8 cellular contexts compared by ENCODE assay signal in genomic region chr10:60208676-60209269, GRCh38.
DNase-seq lines count a peak whose midpoint lies in the region; ATAC-seq and TF ChIP-seq lines count a peak whose summit lies in the region.

No MANE protein-coding gene starts in this region.

- DNase-seq in NCI-H2196 (lab: John Stamatoyannopoulos, UW; ENCODE audit: unreplicated experiment) (peak; percentile 11), NCI-H2196 treated with DMSO at 0.1 percent for 48 hours (lab: John Stamatoyannopoulos, UW; ENCODE audit: unreplicated experiment) (no peak), NCI-H1436 treated with DMSO at 0.1 percent for 48 hours (lab: John Stamatoyannopoulos, UW) (peak; percentile 18), left lobe of liver (ENCODE audit: low spot score) (no peak), amygdala (lab: John Stamatoyannopoulos, UW) (no peak), NCI-H2029 (lab: John Stamatoyannopoulos, UW) (no peak)
- no peak for DNase-seq in activated CD4-positive, alpha-beta memory T cell treated with anti-CD3 and anti-CD28 coated beads, Interleukin-2, amount 10 ng/mL, durations not matched to agents 7 days and 5 days

- ATAC-seq in left lobe of liver = peak; percentile 85

- peak overlapping the region in 2 of 5 experiments; percentile 3 to 20 for H3K27ac Mint-ChIP-seq in brain
- H3K27ac Mint-ChIP-seq in activated CD4-positive, alpha-beta memory T cell treated with anti-CD3 and anti-CD28 coated beads, Interleukin-2, amount 10 ng/mL, durations not matched to agents 7 days and 5 days = no peak overlapping the region

- H3K36me3 Mint-ChIP-seq in brain = peaks cover 44% of the 10 kb centered on the region
- peaks cover 16% of the 10 kb centered on the region for H3K36me3 Mint-ChIP-seq in activated CD4-positive, alpha-beta memory T cell treated with anti-CD3 and anti-CD28 coated beads, Interleukin-2, amount 10 ng/mL, durations not matched to agents 7 days and 5 days (ENCODE audit: low read depth)

- no peak overlapping the region for H3K4me3 Mint-ChIP-seq in brain
- H3K4me3 Mint-ChIP-seq in activated CD4-positive, alpha-beta memory T cell treated with anti-CD3 and anti-CD28 coated beads, Interleukin-2, amount 10 ng/mL, durations not matched to agents 7 days and 5 days = no peak overlapping the region

- peaks cover 17% of the 10 kb centered on the region for H3K4me1 Mint-ChIP-seq in brain
- peaks cover 28% of the 10 kb centered on the region for H3K4me1 Mint-ChIP-seq in activated CD4-positive, alpha-beta memory T cell treated with anti-CD3 and anti-CD28 coated beads, Interleukin-2, amount 10 ng/mL, durations not matched to agents 7 days and 5 days

- POLR2A ChIA-PET in activated CD4-positive, alpha-beta memory T cell treated with anti-CD3 and anti-CD28 coated beads, Interleukin-2, amount 10 ng/mL, durations not matched to agents 7 days and 5 days (lab: Charles Lee) = no interaction called here

- peak; percentile 81 to 89 for TF ChIP-seq CTCF in brain (conservative IDR thresholded peaks at IDR 0.05)

- H3K27me3 Mint-ChIP-seq in brain = no peaks in the 10 kb centered on the region
- no peaks in the 10 kb centered on the region for H3K27me3 Mint-ChIP-seq in activated CD4-positive, alpha-beta memory T cell treated with anti-CD3 and anti-CD28 coated beads, Interleukin-2, amount 10 ng/mL, durations not matched to agents 7 days and 5 days

- CTCF ChIA-PET in activated CD4-positive, alpha-beta memory T cell treated with anti-CD3 and anti-CD28 coated beads, Interleukin-2, amount 10 ng/mL, durations not matched to agents 7 days and 5 days (lab: Charles Lee) = interaction anchor here (0.8 to 8.7 kb wide), 7 partner anchors 11 to 583 kb away, joined by 3 to 43 read pairs (median 4); no protein-coding TSS in a partner anchor

- peaks cover 0 to 27% (median 18%) of the 10 kb centered on the region in 5 experiments for H3K9me3 Mint-ChIP-seq in brain
- no peaks in the 10 kb centered on the region for H3K9me3 Mint-ChIP-seq in activated CD4-positive, alpha-beta memory T cell treated with anti-CD3 and anti-CD28 coated beads, Interleukin-2, amount 10 ng/mL, durations not matched to agents 7 days and 5 days

Comparison
In these comparisons a context has a peak if more than half of its experiments do, and no peak if none do; other contexts are left out.
1. DNase-seq: peak in NCI-H2196 (single experiment) and NCI-H1436 treated with DMSO at 0.1 percent for 48 hours (single experiment); none in NCI-H2196 treated with DMSO at 0.1 percent for 48 hours (single experiment), left lobe of liver (single experiment), activated CD4-positive, alpha-beta memory T cell treated with anti-CD3 and anti-CD28 coated beads, Interleukin-2, amount 10 ng/mL, durations not matched to agents 7 days and 5 days (single experiment), amygdala (0 of 56) and NCI-H2029 (single experiment).